In genomic region chr16:85253127-85253941, GRCh38 we compare ENCODE assay signal across 1 cellular context.
TF ChIP-seq lines count a peak whose summit lies in the region.

No MANE protein-coding gene starts in this region.

TF ChIP-seq in HEK293, 187 proteins besides CTCF, POLR2A, EP300 and RAD21 (continued from another document):
- TF ChIP-seq OSR2 (tag by site-specific recombination; IDR thresholded peaks at IDR 0.05) (no peak), ZNF623 (tag by site-specific recombination; IDR thresholded peaks at IDR 0.05) (peak; percentile 93), ZBTB44 (tag by site-specific recombination; IDR thresholded peaks at IDR 0.05) (peak; percentile 37; the same call in 1 of the 2 replicates), ZSCAN23 (tag by site-specific recombination; IDR thresholded peaks at IDR 0.05) (no peak), ZNF654 (tag by site-specific recombination; IDR thresholded peaks at IDR 0.05; ENCODE audit: low read depth) (peak; percentile 30), ZNF600 (tag by site-specific recombination; IDR thresholded peaks at IDR 0.05) (0 out of 2 replicates have a peak, but pooled peaks have one; percentile 23)
